Comparison of ENCODE assay signal across 8 cellular contexts in genomic region chr7:135170223-135170997, GRCh38. TPM values are rescaled to one million over a fixed set of nuclear protein-coding genes. Genes with fewer than 3 reads are reported as not detected.
A peak's percentile ranks its signal among the peaks of the same experiment; 100 is the strongest.
DNase-seq lines count a peak whose midpoint lies in the region; ATAC-seq and TF ChIP-seq lines count a peak whose summit lies in the region.

CYREN (minus strand) TSS chr7:135170707; CDS start chr7:135168922, 1,785 bp downstream.

- peaks cover 46% of the 10 kb centered on the region for H3K36me3 Mint-ChIP-seq in activated T-helper 17 cell treated with anti-CD3 and anti-CD28 coated beads, Interleukin-2, amount 50 U/mL, for 72 hours (ENCODE audit: low read depth)
- H3K36me3 Mint-ChIP-seq in nephron progenitor cell (ENCODE audit: low read depth), result peaks cover 42% of the 10 kb centered on the region

- no peaks in the 10 kb centered on the region for H3K9me3 Mint-ChIP-seq in activated T-helper 17 cell treated with anti-CD3 and anti-CD28 coated beads, Interleukin-2, amount 50 U/mL, for 72 hours
- H3K9me3 Mint-ChIP-seq in nephron progenitor cell, result no peaks in the 10 kb centered on the region
- H3K9me3 Mint-ChIP-seq in stimulated activated naive CD8-positive, alpha-beta T cell treated with anti-CD3 and anti-CD28 coated beads, Interleukin-15, amount 100 ng/mL, for 72 hours, result no peaks in the 10 kb centered on the region

- no peaks in the 10 kb centered on the region for H3K27me3 Mint-ChIP-seq in activated T-helper 17 cell treated with anti-CD3 and anti-CD28 coated beads, Interleukin-2, amount 50 U/mL, for 72 hours
- peaks cover 7% of the 10 kb centered on the region for H3K27me3 Mint-ChIP-seq in nephron progenitor cell (ENCODE audit: low read depth, poor library complexity)
- H3K27me3 Mint-ChIP-seq in stimulated activated naive CD8-positive, alpha-beta T cell treated with anti-CD3 and anti-CD28 coated beads, Interleukin-15, amount 100 ng/mL, for 72 hours, result no peaks in the 10 kb centered on the region

- DNase-seq in EL, result peak; percentile 95
- DNase-seq in GOT3 (lab: John Stamatoyannopoulos, UW), result peak; percentile 84
- DNase-seq in RPMI8226, result peak; percentile 99
- DNase-seq in fibroblast of pulmonary artery (ENCODE audit: low read depth), result peak; percentile 94
- peak; percentile 92 for DNase-seq in nephron progenitor cell
- DNase-seq in stimulated activated naive CD8-positive, alpha-beta T cell treated with anti-CD3 and anti-CD28 coated beads, Interleukin-15, amount 100 ng/mL, for 72 hours, result peak; percentile 88 to 94

- peak within 1 kb of the TSS; percentile 99 for H3K27ac Mint-ChIP-seq in activated T-helper 17 cell treated with anti-CD3 and anti-CD28 coated beads, Interleukin-2, amount 50 U/mL, for 72 hours
- H3K27ac Mint-ChIP-seq in nephron progenitor cell, result peak within 1 kb of the TSS; percentile 99
- H3K27ac Mint-ChIP-seq in stimulated activated naive CD8-positive, alpha-beta T cell treated with anti-CD3 and anti-CD28 coated beads, Interleukin-15, amount 100 ng/mL, for 72 hours, result peak within 1 kb of the TSS; percentile 96 to 99

- peak; percentile 81 for TF ChIP-seq CTCF in LNCAP (IDR thresholded peaks at IDR 0.05)
- peak; percentile 43 for TF ChIP-seq CTCF in fibroblast of pulmonary artery (IDR thresholded peaks at IDR 0.05; ENCODE audit: low read length, missing control alignments)
- peak; percentile 41 for TF ChIP-seq CTCF in nephron progenitor cell (IDR thresholded peaks at IDR 0.05)

- peak within 1 kb of the TSS; percentile 68 for H3K4me3 ChIP-seq in fibroblast of pulmonary artery (replicated peaks; ENCODE audit: low read depth, low read length)

- peak; percentile 80 for ATAC-seq in activated T-helper 17 cell treated with anti-CD3 and anti-CD28 coated beads, Interleukin-2, amount 50 U/mL, for 72 hours (replicated peaks)
- ATAC-seq in stimulated activated naive CD8-positive, alpha-beta T cell treated with anti-CD3 and anti-CD28 coated beads, Interleukin-15, amount 100 ng/mL, for 72 hours, result peak; percentile 86

- peaks cover 4% of the 10 kb centered on the region for H3K4me1 Mint-ChIP-seq in activated T-helper 17 cell treated with anti-CD3 and anti-CD28 coated beads, Interleukin-2, amount 50 U/mL, for 72 hours
- H3K4me1 Mint-ChIP-seq in nephron progenitor cell, result peaks cover 55% of the 10 kb centered on the region
- peaks cover 66% of the 10 kb centered on the region for H3K4me1 Mint-ChIP-seq in stimulated activated naive CD8-positive, alpha-beta T cell treated with anti-CD3 and anti-CD28 coated beads, Interleukin-15, amount 100 ng/mL, for 72 hours

- peak within 1 kb of the TSS; percentile 95 for H3K4me3 Mint-ChIP-seq in activated T-helper 17 cell treated with anti-CD3 and anti-CD28 coated beads, Interleukin-2, amount 50 U/mL, for 72 hours
- H3K4me3 Mint-ChIP-seq in nephron progenitor cell, result peak within 1 kb of the TSS; percentile 92
- H3K4me3 Mint-ChIP-seq in stimulated activated naive CD8-positive, alpha-beta T cell treated with anti-CD3 and anti-CD28 coated beads, Interleukin-15, amount 100 ng/mL, for 72 hours, result peak within 1 kb of the TSS; percentile 93 to 94

RNA-seq across cellular contexts. Expression of gene CYREN, which starts in this region (rescaled TPM):
- total RNA-seq in activated T-helper 17 cell treated with anti-CD3 and anti-CD28 coated beads, Interleukin-2, amount 50 U/mL, for 72 hours, result 10 to 100 TPM; 26.9 to 30.5 TPM

Comparison
In these comparisons a context has a peak if more than half of its experiments do, and no peak if none do; other contexts are left out.
1. Peak in every context shown above with its lines: DNase-seq, ATAC-seq and H3K4me3 ChIP-seq.